Comparison of ENCODE assay signal across 19 cellular contexts in the genomic region with DNA sequence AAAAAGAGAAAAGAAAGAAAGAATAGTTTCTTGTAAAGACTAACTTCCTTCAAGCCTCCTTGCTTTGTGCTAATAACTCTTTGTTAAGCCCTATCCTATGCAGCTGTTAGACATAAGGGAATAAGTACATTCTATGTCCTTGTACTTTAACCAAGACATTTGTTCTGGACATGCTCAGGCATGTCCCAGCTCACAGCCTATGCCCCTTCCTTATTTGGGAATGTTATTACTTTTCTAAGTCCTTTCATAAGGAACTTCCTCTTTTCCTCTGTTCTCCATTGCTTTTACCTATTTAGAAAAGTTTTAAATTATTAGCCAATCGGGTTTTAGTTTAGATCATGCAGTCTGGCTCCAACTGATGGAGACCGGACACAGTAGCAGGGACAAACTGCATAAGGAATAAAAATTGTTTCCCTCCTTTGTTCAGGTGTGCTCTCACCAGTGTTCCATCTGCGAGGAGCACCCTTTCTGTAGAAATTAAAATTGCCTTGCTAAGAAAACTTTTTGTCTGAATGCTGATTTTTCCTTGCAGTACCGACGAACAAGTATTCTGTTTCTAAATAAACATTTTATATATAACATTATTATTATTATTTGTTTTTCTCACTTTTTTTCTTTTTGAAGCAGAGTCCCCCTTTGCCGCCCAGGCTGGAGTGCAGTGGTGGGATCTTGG.
"Had no signal": no experiment of that assay in that cellular context is flagged by ENCODE, and none has a peak within 500 bp of the region (broad histone marks: within the 10 kb centered on the region; RNA-seq: fewer than 3 reads in every experiment).

No MANE protein-coding gene starts in this region.

- DNase-seq: activated CD4-positive, alpha-beta memory T cell treated with anti-CD3 and anti-CD28 coated beads, Interleukin-2, amount 10 ng/mL, durations not matched to agents 7 days and 5 days; activated CD4-positive, alpha-beta T cell treated with anti-CD3 and anti-CD28 coated beads for 48 hours; activated CD4-positive, CD25-positive, alpha-beta regulatory T cell; activated CD8-positive, alpha-beta memory T cell treated with anti-CD3 and anti-CD28 coated beads, Interleukin-2, amount 10 ng/mL, durations not matched to agents 7 days and 5 days; effector memory CD8-positive, alpha-beta T cell; esophagus squamous epithelium; glutamatergic neuron; natural killer cell; sigmoid colon; spleen; stimulated activated CD4-positive, alpha-beta T cell treated with anti-CD3 and anti-CD28 coated beads, Interleukin-4, amount 100 ng/mL, for 4 hours had no signal

- H3K36me3 Mint-ChIP-seq: stimulated activated memory B cell treated with anti-CD40 and anti-IgM and Interleukin-4, amounts not matched to agents 10 μg/mL and 1 μg/mL and 100 μg/mL, for 72 hours had no signal

- ATAC-seq: activated CD8-positive, alpha-beta memory T cell treated with anti-CD3 and anti-CD28 coated beads, Interleukin-2, amount 10 ng/mL, durations not matched to agents 7 days and 5 days; effector memory CD8-positive, alpha-beta T cell; foreskin keratinocyte; left lobe of liver; natural killer cell; stimulated activated memory B cell treated with anti-CD40 and anti-IgM and Interleukin-4, amounts not matched to agents 10 μg/mL and 1 μg/mL and 100 μg/mL, for 72 hours had no signal

- H3K79me2 ChIP-seq: parathyroid adenoma had no signal

- FAIRE-seq: keratinocyte had no signal

- H3K4me3 ChIP-seq: esophagus squamous epithelium, lung, sigmoid colon, spleen, thoracic aorta had no signal

- H3K27me3 ChIP-seq: esophagus squamous epithelium, sigmoid colon, spleen had no signal

- H3K9ac ChIP-seq: parathyroid adenoma had no signal

- H3K4me1 ChIP-seq: esophagus squamous epithelium, foreskin keratinocyte, parathyroid adenoma, sigmoid colon had no signal

- H3K27ac ChIP-seq: esophagus squamous epithelium, foreskin keratinocyte, parathyroid adenoma, sigmoid colon, spleen, thoracic aorta had no signal

- H3K4me1 Mint-ChIP-seq: activated CD8-positive, alpha-beta memory T cell treated with anti-CD3 and anti-CD28 coated beads, Interleukin-2, amount 10 ng/mL, durations not matched to agents 7 days and 5 days; natural killer cell had no signal

- H2AFZ ChIP-seq: parathyroid adenoma had no signal

- H3K36me3 ChIP-seq: esophagus squamous epithelium, sigmoid colon, spleen, thoracic aorta had no signal

- H3K4me3 Mint-ChIP-seq: activated CD4-positive, alpha-beta memory T cell treated with anti-CD3 and anti-CD28 coated beads, Interleukin-2, amount 10 ng/mL, durations not matched to agents 7 days and 5 days; activated CD8-positive, alpha-beta memory T cell treated with anti-CD3 and anti-CD28 coated beads, Interleukin-2, amount 10 ng/mL, durations not matched to agents 7 days and 5 days; activated naive CD8-positive, alpha-beta T cell; effector memory CD8-positive, alpha-beta T cell; natural killer cell; stimulated activated memory B cell treated with anti-CD40 and anti-IgM and Interleukin-4, amounts not matched to agents 10 μg/mL and 1 μg/mL and 100 μg/mL, for 72 hours had no signal

- H3K27ac Mint-ChIP-seq: activated CD4-positive, alpha-beta memory T cell treated with anti-CD3 and anti-CD28 coated beads, Interleukin-2, amount 10 ng/mL, durations not matched to agents 7 days and 5 days; activated CD8-positive, alpha-beta memory T cell treated with anti-CD3 and anti-CD28 coated beads, Interleukin-2, amount 10 ng/mL, durations not matched to agents 7 days and 5 days; activated naive CD8-positive, alpha-beta T cell; effector memory CD8-positive, alpha-beta T cell; natural killer cell; stimulated activated memory B cell treated with anti-CD40 and anti-IgM and Interleukin-4, amounts not matched to agents 10 μg/mL and 1 μg/mL and 100 μg/mL, for 72 hours had no signal
